Comparison of ENCODE assay signal across 31 cellular contexts in the genomic region with DNA sequence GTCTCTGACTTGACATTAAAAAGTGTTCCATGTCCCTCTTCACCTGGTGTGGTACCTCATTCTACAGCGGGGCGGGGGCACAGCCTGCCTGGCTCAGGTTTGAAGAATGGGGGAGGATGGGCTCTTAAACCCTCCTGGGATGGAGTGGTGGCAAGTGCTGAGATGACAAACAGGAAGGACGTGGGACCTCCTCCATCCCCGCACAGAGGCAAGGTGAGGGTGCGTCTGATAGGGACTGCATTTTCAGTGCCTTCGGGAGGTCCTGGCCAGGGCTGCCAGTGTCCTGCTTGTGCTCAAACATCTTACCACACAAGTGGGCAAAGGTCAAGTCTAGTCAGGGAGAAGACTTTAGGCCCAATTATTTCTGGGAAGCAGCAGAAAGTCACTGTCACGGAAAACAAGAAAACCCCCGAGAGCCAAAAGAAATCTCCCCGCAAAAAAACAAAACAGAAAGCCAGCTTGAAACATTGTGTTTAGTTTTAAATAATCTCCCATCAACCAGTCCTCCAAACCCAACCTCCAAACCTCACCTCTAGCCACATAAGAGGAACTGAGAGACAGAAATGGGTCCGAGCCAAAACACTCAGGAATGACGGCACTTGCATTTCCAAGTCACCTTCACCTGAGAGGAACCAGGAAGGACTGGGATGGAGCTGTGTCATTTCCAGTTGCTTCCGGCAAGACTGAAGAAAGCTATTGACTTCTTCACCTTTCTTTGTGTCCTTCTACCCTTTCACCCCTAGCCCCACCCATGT.
"Had no signal": no experiment of that assay in that cellular context is flagged by ENCODE, and none has a peak within 500 bp of the region (broad histone marks: within the 10 kb centered on the region; RNA-seq: fewer than 3 reads in every experiment).

No MANE protein-coding gene starts in this region.

- ATAC-seq: esophagus mucosa; heart left ventricle; left colon; naive thymus-derived CD4-positive, alpha-beta T cell; psoas muscle; upper lobe of right lung had no signal

- H3K4me1 ChIP-seq: psoas muscle, right atrium auricular region, suprapubic skin, tibial artery, upper lobe of right lung had no signal

- H3K9me3 ChIP-seq: heart left ventricle, psoas muscle, right atrium auricular region, tibial artery, upper lobe of right lung had no signal

- H3K79me2 ChIP-seq: parathyroid adenoma had no signal

- H3K4me3 ChIP-seq: heart left ventricle, psoas muscle, right atrium auricular region, suprapubic skin, tibial artery, upper lobe of right lung had no signal

- H3K9ac ChIP-seq: parathyroid adenoma had no signal

- H3K27ac ChIP-seq: heart left ventricle, parathyroid adenoma, psoas muscle, right atrium auricular region, suprapubic skin, tibial artery, upper lobe of right lung, WERI-Rb-1 had no signal

- H3K27me3 ChIP-seq: heart left ventricle, right atrium auricular region, suprapubic skin, tibial artery, upper lobe of right lung had no signal

- H3K36me3 ChIP-seq: heart left ventricle, right atrium auricular region, suprapubic skin, tibial artery, upper lobe of right lung, WERI-Rb-1 had no signal

- H2AFZ ChIP-seq: parathyroid adenoma had no signal

- DNase-seq: activated CD4-positive, alpha-beta T cell treated with anti-CD3 and anti-CD28 coated beads for 48 hours; activated CD4-positive, alpha-beta T cell treated with anti-CD3 and anti-CD28 coated beads, Interleukin-2, amount 50 U/mL, for 48 hours; activated CD8-positive, alpha-beta memory T cell treated with anti-CD3 and anti-CD28 coated beads, Interleukin-2, amount 50 U/mL, for 4 hours; activated gamma-delta T cell; activated naive CD4-positive, alpha-beta T cell treated with anti-CD3 and anti-CD28 coated beads, Interleukin-2, amount 10 ng/mL, durations not matched to agents 7 days and 5 days; activated naive CD8-positive, alpha-beta T cell treated with anti-CD3 and anti-CD28 coated beads, Interleukin-2, amount 10 ng/mL, durations not matched to agents 7 days and 5 days; activated T-cell treated with anti-CD3 and anti-CD28 coated beads, Interleukin-2, amount 50 U/mL, for 24 hours; amniotic stem cell; caudate nucleus; endodermal cell; foreskin fibroblast; heart left ventricle; hypothalamus; immature natural killer cell; kidney; left colon; midbrain; naive thymus-derived CD4-positive, alpha-beta T cell; occipital lobe; psoas muscle; stimulated activated CD4-positive, alpha-beta T cell treated with anti-CD3 and anti-CD28 coated beads, Interleukin-15, amount 100 ng/mL, for 24 hours; stimulated activated CD4-positive, alpha-beta T cell treated with anti-CD3 and anti-CD28 coated beads, Interleukin-2, amount 100 ng/mL, for 24 hours; stimulated activated naive CD4-positive, alpha-beta T cell; T-helper 9 cell; tibial artery; upper lobe of right lung; WERI-Rb-1 had no signal
